ENCODE assay signal across 15 cellular contexts in the genomic region with DNA sequence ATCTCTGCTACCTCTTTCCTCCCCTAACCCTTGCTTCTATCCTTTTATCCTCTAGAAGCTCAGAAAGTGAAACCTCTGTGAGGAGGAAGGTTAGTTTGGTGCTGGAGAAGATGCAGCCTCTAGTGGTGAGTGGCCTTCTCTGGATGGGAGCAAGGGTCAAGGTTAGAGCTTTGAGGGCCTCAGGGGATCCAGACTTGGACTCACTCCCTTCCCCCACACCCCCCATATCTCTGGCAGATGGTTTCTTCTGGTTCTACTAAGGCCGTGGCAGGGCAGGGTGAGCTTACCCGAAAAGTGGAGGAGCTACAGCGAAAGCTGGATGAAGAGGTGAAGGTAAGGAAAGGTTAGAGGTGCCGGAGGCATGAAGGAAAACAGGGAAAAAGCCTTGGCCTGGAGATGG. TPM values are rescaled to one million over a fixed set of nuclear protein-coding genes. Genes with fewer than 3 reads are reported as not detected.
DNase-seq lines count a peak whose midpoint lies in the region; ATAC-seq, FAIRE-seq and TF ChIP-seq lines count a peak whose summit lies in the region.
"Had no signal": no experiment of that assay in that cellular context is flagged by ENCODE, and none has a peak within 500 bp of the region (broad histone marks: within the 10 kb centered on the region; RNA-seq: fewer than 3 reads in every experiment).

No MANE protein-coding gene starts in this region.

- no peaks in the 10 kb centered on the region for H3K36me3 Mint-ChIP-seq in natural killer cell treated with Interleukin-12 subunit alpha and Interleukin-12 subunit beta and Interleukin-15 and Interleukin-18, amount 100 ng/mL, for 72 hours
- H3K36me3 Mint-ChIP-seq: activated CD8-positive, alpha-beta memory T cell treated with anti-CD3 and anti-CD28 coated beads, Interleukin-2, amount 10 ng/mL, durations not matched to agents 7 days and 5 days had no signal

- in situ Hi-C loops in K562 (cut with MboI): no loop called here

- 26% methylated on average over 4 of the region's 4 CpGs for WGBS in K562 (ENCODE audit: insufficient coverage, low coverage, missing lambda C conversion rate)
- WGBS in ovary, 3 donors: 62 to 84% (median 63%) methylated on average over 4 of the region's 4 CpGs

- TF ChIP-seq POLR2A in K562 (conservative IDR thresholded peaks at IDR 0.05) (no peak), ovary (IDR thresholded peaks at IDR 0.05) (no peak), GM18505 (IDR thresholded peaks at IDR 0.05; ENCODE audit: borderline replicate concordance, extremely low read depth, insufficient read depth, insufficient read length) (no peak)

- H3K9ac ChIP-seq in K562 (ENCODE audit: insufficient read depth in 1 of 2, low read depth in 2 of 2, low read length in 2 of 2): no peak overlapping the region

- ATAC-seq in K562: peak; percentile 43; the same call in 1 of the 3 replicates
- no peak for ATAC-seq in GM19324 (IDR thresholded peaks at IDR 0.05; ENCODE audit: low FRiP score, unreplicated experiment)
- no peak for ATAC-seq in natural killer cell treated with Interleukin-12 subunit alpha and Interleukin-12 subunit beta and Interleukin-15 and Interleukin-18, amount 100 ng/mL, for 72 hours
- no peak for ATAC-seq in GM18505 (IDR thresholded peaks at IDR 0.05; ENCODE audit: unreplicated experiment)
- ATAC-seq: activated CD8-positive, alpha-beta memory T cell treated with anti-CD3 and anti-CD28 coated beads, Interleukin-2, amount 10 ng/mL, durations not matched to agents 7 days and 5 days; stimulated activated naive CD8-positive, alpha-beta T cell treated with anti-CD3 and anti-CD28 coated beads, Interleukin-15, amount 100 ng/mL, for 72 hours had no signal

- POLR2A ChIA-PET in HEK293 (lab: Yijun Ruan, JAX) (interaction anchor here (1.0 kb wide), 1 partner anchor 19 kb away, joined by 4 read pairs; the partner anchor contains the start of gene TUFT1), K562 (lab: Yijun Ruan, JAX) (interaction anchor here (0.6 to 1.2 kb wide), 6 partner anchors 9 to 260 kb away, joined by 3 to 4 read pairs (median 3); no protein-coding TSS in a partner anchor)

- H3K27ac Mint-ChIP-seq in natural killer cell treated with Interleukin-12 subunit alpha and Interleukin-12 subunit beta and Interleukin-15 and Interleukin-18, amount 100 ng/mL, for 72 hours: no peak overlapping the region
- H3K27ac Mint-ChIP-seq: activated CD8-positive, alpha-beta memory T cell treated with anti-CD3 and anti-CD28 coated beads, Interleukin-2, amount 10 ng/mL, durations not matched to agents 7 days and 5 days had no signal

- intact Hi-C loops in K562 (cut with micrococcal nuclease): loop anchor here (5.0 kb wide), 1 partner anchor 78 kb away; no protein-coding TSS in a partner anchor
- intact Hi-C loops in ovary (cut with DNase I): no loop called here

- no peak for DNase-seq in GM06990 (ENCODE audit: extremely low read depth, insufficient read length)
- DNase-seq in K562 (ENCODE audit: extremely low read depth in 1 of 4, low spot score in 3 of 4): no peak
- peak in 4 of 5 donors; percentile 44 to 67 (median 60) for DNase-seq in ovary
- no peak for DNase-seq in NCI-H2227 (lab: John Stamatoyannopoulos, UW; ENCODE audit: unreplicated experiment)
- DNase-seq in natural killer cell treated with Interleukin-12 subunit alpha and Interleukin-12 subunit beta and Interleukin-15 and Interleukin-18, amount 100 ng/mL, for 72 hours (ENCODE audit: low spot score): no peak
- DNase-seq: activated CD4-positive, CD25-positive, alpha-beta regulatory T cell; activated CD8-positive, alpha-beta memory T cell treated with anti-CD3 and anti-CD28 coated beads, Interleukin-2, amount 10 ng/mL, durations not matched to agents 7 days and 5 days; activated gamma-delta T cell; colonic mucosa; NCI-H2029 treated with DMSO at 0.1 percent for 48 hours; stimulated activated naive CD8-positive, alpha-beta T cell treated with anti-CD3 and anti-CD28 coated beads, Interleukin-15, amount 100 ng/mL, for 72 hours; T-helper 1 cell had no signal

- no peak overlapping the region for H3K4me2 ChIP-seq in K562 (ENCODE audit: insufficient read depth, low read length)

- 0 out of 4 replicates have a peak, but pooled peaks of 1 of the 2 experiments have one; percentile 12 for TF ChIP-seq RAD21 in K562 (CRISPR knock-in tag; conservative IDR thresholded peaks at IDR 0.05 in 1 of 2, IDR thresholded peaks at IDR 0.05 in 1 of 2)

- H3K4me3 ChIP-seq in GM06990 (replicated peaks; ENCODE audit: low read depth, low read length) (no peak overlapping the region), HEK293 (ENCODE audit: low read depth, low read length) (no peak overlapping the region), K562 (no peak overlapping the region), ovary (no peak overlapping the region)
- H3K4me3 ChIP-seq: colonic mucosa had no signal

- H3K27me3 ChIP-seq in GM06990 (replicated peaks; ENCODE audit: control insufficient read depth, insufficient read depth, low read length) (no peaks in the 10 kb centered on the region), K562 (ENCODE audit: control insufficient read depth in 2 of 2, insufficient read depth in 2 of 2, low read length in 2 of 2) (peaks cover 20 to 44% of the 10 kb centered on the region in 2 experiments; a peak in 4 of 5 replicates), ovary (no peaks in the 10 kb centered on the region)
- H3K27me3 ChIP-seq: colonic mucosa had no signal

- H3K27ac ChIP-seq in HEK293 (ENCODE audit: extremely low read depth, low read depth, low read length): no peak overlapping the region
- no peak overlapping the region for H3K27ac ChIP-seq in K562 (ENCODE audit: extremely low read depth, low read depth, low read length)
- no peak overlapping the region for H3K27ac ChIP-seq in ovary
- H3K27ac ChIP-seq: colonic mucosa had no signal

- no peaks in the 10 kb centered on the region for H3K4me1 Mint-ChIP-seq in natural killer cell treated with Interleukin-12 subunit alpha and Interleukin-12 subunit beta and Interleukin-15 and Interleukin-18, amount 100 ng/mL, for 72 hours (ENCODE audit: low read depth in 2 of 2)
- H3K4me1 Mint-ChIP-seq: stimulated activated naive CD8-positive, alpha-beta T cell treated with anti-CD3 and anti-CD28 coated beads, Interleukin-15, amount 100 ng/mL, for 72 hours had no signal

- H3K27me3 Mint-ChIP-seq in natural killer cell treated with Interleukin-12 subunit alpha and Interleukin-12 subunit beta and Interleukin-15 and Interleukin-18, amount 100 ng/mL, for 72 hours: no peaks in the 10 kb centered on the region
- H3K27me3 Mint-ChIP-seq: activated CD8-positive, alpha-beta memory T cell treated with anti-CD3 and anti-CD28 coated beads, Interleukin-2, amount 10 ng/mL, durations not matched to agents 7 days and 5 days; stimulated activated naive CD8-positive, alpha-beta T cell treated with anti-CD3 and anti-CD28 coated beads, Interleukin-15, amount 100 ng/mL, for 72 hours had no signal

- peak; percentile 42 for TF ChIP-seq CTCF in GM06990 (IDR thresholded peaks at IDR 0.05; ENCODE audit: insufficient read depth, low read length, poor library complexity, severe bottlenecking)
- no peak for TF ChIP-seq CTCF in HEK293 (tag by site-specific recombination; IDR thresholded peaks at IDR 0.05)
- TF ChIP-seq CTCF in K562 (IDR thresholded peaks at IDR 0.05 in 2 of 3, conservative IDR thresholded peaks at IDR 0.05 in 1 of 3; ENCODE audit: insufficient read depth in 2 of 3, low read depth in 1 of 3, low read length in 3 of 3): peak in 2 of 3 experiments; percentile 8 to 21; a peak in 1 of 6 replicates
- no peak for TF ChIP-seq CTCF in ovary (IDR thresholded peaks at IDR 0.05)

- H3K4me1 ChIP-seq in HEK293 (ENCODE audit: control insufficient read depth, insufficient read depth, low read length): no peaks in the 10 kb centered on the region
- no peaks in the 10 kb centered on the region; a peak in 1 of 5 replicates for H3K4me1 ChIP-seq in K562 (replicated peaks in 1 of 2; ENCODE audit: control insufficient read depth in 2 of 2, insufficient read depth in 2 of 2, low read length in 2 of 2)
- peaks cover 7% of the 10 kb centered on the region for H3K4me1 ChIP-seq in ovary (ENCODE audit: insufficient read depth)
- H3K4me1 ChIP-seq: colonic mucosa had no signal

- CTCF ChIA-PET in HEK293 (lab: Yijun Ruan, JAX): interaction anchor here (0.7 to 0.9 kb wide), 2 partner anchors 15 to 208 kb away, joined by 3 read pairs; no protein-coding TSS in a partner anchor
- CTCF ChIA-PET in K562 (lab: Yijun Ruan, JAX; ENCODE audit: low intra/inter-chr PET ratio): no interaction called here

- H3K79me2 ChIP-seq in K562 (ENCODE audit: control insufficient read depth, insufficient read depth, low read length): no peaks in the 10 kb centered on the region

- no peak for TF ChIP-seq EP300 in K562 (IDR thresholded peaks at IDR 0.05; ENCODE audit: low read length)
- TF ChIP-seq EP300 in ovary (IDR thresholded peaks at IDR 0.05): no peak

- no peaks in the 10 kb centered on the region for H3K9me1 ChIP-seq in K562 (ENCODE audit: control insufficient read depth, insufficient read depth, low read length)

- BruUV-seq in K562 (replicated peaks; lab: Mats Ljungman, UMichigan): no TSS peak

- no peaks in the 10 kb centered on the region for H4K20me1 ChIP-seq in K562 (replicated peaks; ENCODE audit: control insufficient read depth, insufficient read depth, low read length)

- H3K9me3 Mint-ChIP-seq in natural killer cell treated with Interleukin-12 subunit alpha and Interleukin-12 subunit beta and Interleukin-15 and Interleukin-18, amount 100 ng/mL, for 72 hours: no peaks in the 10 kb centered on the region
- H3K9me3 Mint-ChIP-seq: stimulated activated naive CD8-positive, alpha-beta T cell treated with anti-CD3 and anti-CD28 coated beads, Interleukin-15, amount 100 ng/mL, for 72 hours had no signal

- no peak for FAIRE-seq in K562 (lab: Jason Lieb, UNC)

- H3K4me3 Mint-ChIP-seq in natural killer cell treated with Interleukin-12 subunit alpha and Interleukin-12 subunit beta and Interleukin-15 and Interleukin-18, amount 100 ng/mL, for 72 hours: no peak overlapping the region
- H3K4me3 Mint-ChIP-seq: activated CD8-positive, alpha-beta memory T cell treated with anti-CD3 and anti-CD28 coated beads, Interleukin-2, amount 10 ng/mL, durations not matched to agents 7 days and 5 days; stimulated activated naive CD8-positive, alpha-beta T cell treated with anti-CD3 and anti-CD28 coated beads, Interleukin-15, amount 100 ng/mL, for 72 hours had no signal

- no peaks in the 10 kb centered on the region for H3K9me3 ChIP-seq in HEK293 (ENCODE audit: control insufficient read depth, insufficient read depth, low read depth, low read length)
- no peaks in the 10 kb centered on the region for H3K9me3 ChIP-seq in K562 (replicated peaks; ENCODE audit: control insufficient read depth, insufficient read depth, low read depth, low read length)
- H3K9me3 ChIP-seq in ovary: no peaks in the 10 kb centered on the region
- H3K9me3 ChIP-seq: colonic mucosa had no signal

- H2AFZ ChIP-seq in K562 (ENCODE audit: low read depth, low read length): no peak overlapping the region

- no peaks in the 10 kb centered on the region for H3K36me3 ChIP-seq in GM06990 (ENCODE audit: control insufficient read depth, insufficient read depth, low read length)
- peaks cover 4 to 55% of the 10 kb centered on the region in 2 experiments; a peak in 2 of 3 replicates for H3K36me3 ChIP-seq in HEK293 (ENCODE audit: control insufficient read depth in 2 of 2, insufficient read depth in 1 of 2, low read length in 2 of 2)
- H3K36me3 ChIP-seq in K562 (ENCODE audit: control insufficient read depth, insufficient read depth, low read length): no peaks in the 10 kb centered on the region
- no peaks in the 10 kb centered on the region for H3K36me3 ChIP-seq in ovary

RNA-seq across cellular contexts. Expression of gene CGN, which starts 9.2 kb away (rescaled TPM):
- 0.30 and 0.32 TPM in 2 replicates for total RNA-seq in K562 (2011; cell fraction: chromatin; rRNA removed; ENCODE audit: low replicate concordance)
- under 0.01 and 0.39 TPM in 2 replicates for total RNA-seq in K562 (2011; cell fraction: nucleolus; rRNA removed)
- 0.31 and 0.59 TPM in 2 replicates for total RNA-seq in K562 (2011; cell fraction: nucleoplasm; rRNA removed)
- 1.4 TPM in 1 of 2 replicates, not detected in the other for total RNA-seq in K562 (2014; rRNA removed)
- total RNA-seq in K562 (2014; rRNA removed; fragmentation: Illumina TruSeq; extraction: Trizol): 0.04 and 0.06 TPM in 2 replicates
- 0.07 TPM in 1 of 2 replicates, not detected in the other for total RNA-seq in K562 (2015; rRNA removed; fragmentation: Illumina TruSeq; extraction: Trizol)
- total RNA-seq in K562 (2021): 0.27 and 0.34 TPM in 2 replicates
- polyA plus RNA-seq in K562 (2011; rRNA removed): 0.14 and 0.16 TPM in 2 replicates
- 0.03 and 0.13 TPM in 2 replicates for polyA plus RNA-seq in K562 (2011; cell fraction: cytosol; rRNA removed)
- polyA plus RNA-seq in K562 (2011; cell fraction: nucleus; rRNA removed): 0.40 and 0.88 TPM in 2 replicates
- polyA plus RNA-seq in K562 (2012): 0.04 and 0.09 TPM in 2 replicates
- 0.03 and 0.19 TPM in 2 replicates for polyA plus RNA-seq in K562 (2014; fragmentation: Illumina TruSeq; extraction: Trizol)
- polyA plus RNA-seq in K562 (2014; fragmentation: Nextera tagmentation; extraction: Ambion mirVana): under 1 TPM in 1 of 2 experiments, not detected in 1; 0.18 TPM
- polyA plus RNA-seq in K562 (2014; rRNA removed): 0.09 TPM in 1 of 2 replicates, not detected in the other
- polyA minus RNA-seq in K562 (2011; rRNA and poly(A)+ RNA removed): 0.04 TPM in 1 of 2 replicates, not detected in the other
- 0.27 TPM in 1 of 2 replicates, not detected in the other for polyA minus RNA-seq in K562 (2011; cell fraction: cytosol; rRNA and poly(A)+ RNA removed)
- polyA minus RNA-seq in K562 (2011; cell fraction: nucleus; rRNA and poly(A)+ RNA removed): 0.11 and 0.13 TPM in 2 replicates
- total RNA-seq in ovary: 10 to 100 TPM in 1 of 7 donors, 1 to 10 TPM in 6; 3.2 to 26.8 (median 5.3) TPM
- 1 to 10 TPM; 1.0 to 4.3 TPM for polyA plus RNA-seq in ovary
- 1 to 10 TPM in 1 of 2 donors, under 1 TPM in 1; 0.31 to 1.8 TPM for total RNA-seq in natural killer cell treated with Interleukin-12 subunit alpha and Interleukin-12 subunit beta and Interleukin-15 and Interleukin-18, amount 100 ng/mL, for 72 hours

RNA-seq across cellular contexts. Expression of gene TUFT1, which starts 19.8 kb away (rescaled TPM):
- 3.5 and 4.6 TPM in 2 replicates for total RNA-seq in K562 (2011; cell fraction: chromatin; rRNA removed; ENCODE audit: low replicate concordance)
- total RNA-seq in K562 (2011; cell fraction: nucleolus; rRNA removed): 1.7 and 2.0 TPM in 2 replicates
- 3.4 and 5.6 TPM in 2 replicates for total RNA-seq in K562 (2011; cell fraction: nucleoplasm; rRNA removed)
- total RNA-seq in K562 (2014; rRNA removed): 1.4 and 1.6 TPM in 2 replicates
- total RNA-seq in K562 (2014; rRNA removed; fragmentation: Illumina TruSeq; extraction: Trizol): 1.2 and 1.6 TPM in 2 replicates
- total RNA-seq in K562 (2015; rRNA removed; fragmentation: Illumina TruSeq; extraction: Trizol): 0.54 and 0.68 TPM in 2 replicates
- 1.4 and 2.0 TPM in 2 replicates for total RNA-seq in K562 (2021)
- 1.5 and 2.4 TPM in 2 replicates for polyA plus RNA-seq in K562 (2011; rRNA removed)
- polyA plus RNA-seq in K562 (2011; cell fraction: cytosol; rRNA removed): 1.1 and 2.3 TPM in 2 replicates
- polyA plus RNA-seq in K562 (2011; cell fraction: nucleus; rRNA removed): 1.2 and 1.7 TPM in 2 replicates
- 1.4 and 2.7 TPM in 2 replicates for polyA plus RNA-seq in K562 (2012)
- polyA plus RNA-seq in K562 (2014; fragmentation: Illumina TruSeq; extraction: Trizol): 1.9 and 2.2 TPM in 2 replicates
- polyA plus RNA-seq in K562 (2014; fragmentation: Nextera tagmentation; extraction: Ambion mirVana): 1 to 10 TPM; 1.7 to 2.0 TPM
- 1.7 TPM in 2 replicates for polyA plus RNA-seq in K562 (2014; rRNA removed)
- polyA minus RNA-seq in K562 (2011; rRNA and poly(A)+ RNA removed): 2.3 and 2.7 TPM in 2 replicates
- polyA minus RNA-seq in K562 (2011; cell fraction: cytosol; rRNA and poly(A)+ RNA removed): 1.0 and 1.8 TPM in 2 replicates
- 0.40 and 1.1 TPM in 2 replicates for polyA minus RNA-seq in K562 (2011; cell fraction: nucleus; rRNA and poly(A)+ RNA removed)
- 10 to 100 TPM in 1 of 7 donors, 1 to 10 TPM in 6; 5.0 to 10.1 (median 7.3) TPM for total RNA-seq in ovary
- polyA plus RNA-seq in ovary: 10 to 100 TPM in 1 of 2 donors, 1 to 10 TPM in 1; 6.6 to 10.2 TPM
- 1 to 10 TPM; 2.0 to 2.3 TPM for total RNA-seq in natural killer cell treated with Interleukin-12 subunit alpha and Interleukin-12 subunit beta and Interleukin-15 and Interleukin-18, amount 100 ng/mL, for 72 hours

Comparison
In these comparisons a context has a peak if more than half of its experiments do, and no peak if none do; other contexts are left out.
1. DNase-seq: peak in ovary (4 of 5); none in GM06990 (single experiment), K562 (0 of 4), NCI-H2227 (single experiment) and natural killer cell treated with Interleukin-12 subunit alpha and Interleukin-12 subunit beta and Interleukin-15 and Interleukin-18, amount 100 ng/mL, for 72 hours (single experiment).
2. CTCF ChIP-seq: peak in GM06990 (single experiment) and K562 (2 of 3); none in HEK293 (single experiment) and ovary (0 of 3).